In the genomic region with DNA sequence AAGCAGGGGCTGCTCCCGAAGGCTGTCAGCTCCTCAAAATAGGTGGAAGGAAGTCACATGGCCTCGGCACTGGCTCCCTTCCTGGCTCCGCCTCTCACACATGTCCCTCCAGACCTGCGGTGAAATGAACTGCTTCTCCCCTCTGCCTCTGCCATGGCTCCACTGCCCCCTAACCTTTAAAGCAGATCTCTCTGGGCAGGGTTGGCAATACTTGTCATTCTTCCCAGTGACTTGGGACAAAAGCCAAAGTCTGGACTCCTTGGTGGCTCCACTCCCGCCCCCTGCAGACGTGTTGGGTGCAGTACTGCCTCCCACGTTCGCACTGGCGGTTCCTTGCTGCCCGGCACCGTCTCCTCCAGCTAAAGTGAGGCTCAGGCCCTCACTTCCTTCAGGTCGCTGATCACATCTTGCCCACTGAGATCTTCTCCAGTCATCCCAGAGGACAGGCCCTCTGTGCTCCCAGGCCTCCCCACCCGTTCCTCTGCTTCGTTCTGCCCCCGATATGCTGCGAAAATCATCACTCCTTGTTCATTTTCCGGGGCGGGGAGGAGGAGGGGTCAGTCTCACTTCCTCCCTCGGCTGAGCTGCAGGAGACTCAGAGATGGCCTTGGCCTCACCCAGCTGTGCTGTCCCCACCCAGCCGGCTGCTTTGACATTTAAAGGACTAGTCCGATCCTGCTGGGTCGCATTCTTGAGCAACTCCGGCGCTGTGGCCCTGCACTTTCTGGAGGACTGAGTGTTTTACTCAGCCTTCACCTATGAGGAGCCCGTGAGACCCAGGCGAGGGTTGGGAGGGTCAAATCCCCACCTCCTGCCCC, we compare ENCODE assay signal across 8 cellular contexts.
DNase-seq lines count a peak whose midpoint lies in the region; ATAC-seq and TF ChIP-seq lines count a peak whose summit lies in the region.

No MANE protein-coding gene starts in this region.

- peak overlapping the region; percentile 82 to 85 for H4K8ac ChIP-seq in IMR-90 (ENCODE audit: low read depth in 2 of 2, low read length in 2 of 2)

- peak overlapping the region; percentile 4; the same call in 1 of the 2 replicates for H3K23ac ChIP-seq in IMR-90 (ENCODE audit: low read depth, low read length)

- peaks cover 24% of the 10 kb centered on the region for H3K4me1 Mint-ChIP-seq in MCF 10A (ENCODE audit: insufficient read depth, unreplicated experiment)

- ATAC-seq in GM21737 (IDR thresholded peaks at IDR 0.05; ENCODE audit: unreplicated experiment) (peak; percentile 75), IMR-90 (ENCODE audit: low read depth) (peak; percentile 72)

- intact Hi-C loops in IMR-90 (cut with micrococcal nuclease) (loop anchor here (1.0 to 5.0 kb wide), 3 partner anchors 209 to 494 kb away; no protein-coding TSS in a partner anchor), MCF 10A (cut with micrococcal nuclease) (loop anchor here (1.0 to 10.0 kb wide), 2 partner anchors 212 to 476 kb away; partner anchors contain the start of gene RS1)

- CTCF ChIA-PET in IMR-90 (lab: Yijun Ruan, JAX) (interaction anchor here (0.7 kb wide), 1 partner anchor 476 kb away, joined by 3 read pairs; no protein-coding TSS in a partner anchor), MCF 10A (lab: Yijun Ruan, JAX) (interaction anchor here (0.6 to 2.5 kb wide), 9 partner anchors 8 to 491 kb away, joined by 3 to 18 read pairs (median 3); no protein-coding TSS in a partner anchor)

- H2AFZ ChIP-seq in IMR-90 (replicated peaks; ENCODE audit: low read length, poor library complexity) = peak overlapping the region; percentile 79
- peak overlapping the region; percentile 56 for H2AFZ ChIP-seq in smooth muscle cell (ENCODE audit: low read depth)

- peak overlapping the region; percentile 50; the same call in 1 of the 2 replicates for H3K9ac ChIP-seq in IMR-90 (ENCODE audit: low read depth, low read length)
- peak overlapping the region; percentile 32; the same call in 1 of the 2 replicates for H3K9ac ChIP-seq in iPS-20b (ENCODE audit: low read depth, low read length)
- no peak overlapping the region for H3K9ac ChIP-seq in smooth muscle cell (ENCODE audit: low read depth)

- H3K36me3 ChIP-seq in GM06990 (ENCODE audit: control insufficient read depth, insufficient read depth, low read length) = no peaks in the 10 kb centered on the region
- no peaks in the 10 kb centered on the region for H3K36me3 ChIP-seq in IMR-90 (ENCODE audit: control insufficient read depth, insufficient read depth, low read length)
- no peaks in the 10 kb centered on the region for H3K36me3 ChIP-seq in iPS-20b (ENCODE audit: insufficient read depth, low read depth, low read length)
- no peaks in the 10 kb centered on the region for H3K36me3 ChIP-seq in smooth muscle cell (ENCODE audit: low read depth)

- no peaks in the 10 kb centered on the region; the same call in 1 of the 2 replicates for H3K9me1 ChIP-seq in IMR-90 (ENCODE audit: insufficient read depth, low read length)

- DNase-seq in GM06990 (ENCODE audit: extremely low read depth, insufficient read length) = peak; percentile 80
- peak; percentile 23 for DNase-seq in IMR-90
- DNase-seq in T-helper 2 cell = peak in 4 of 5 experiments; percentile 13 to 49 (median 16)
- DNase-seq in MCF 10A (ENCODE audit: unreplicated experiment) = peak; percentile 76
- peak; percentile 34 for DNase-seq in smooth muscle cell (lab: John Stamatoyannopoulos, UW; ENCODE audit: unreplicated experiment)
- DNase-seq in NCI-H446 treated with DMSO at 0.1 percent for 48 hours (lab: John Stamatoyannopoulos, UW) = no peak

- dilution Hi-C loops in IMR-90 (cut with HindIII; ENCODE audit: low sequenced_read_pairs, unreplicated experiment) = no loop called here

- peak overlapping the region; percentile 85 for H3K4me3 Mint-ChIP-seq in MCF 10A (ENCODE audit: unreplicated experiment)

- H3K27ac Mint-ChIP-seq in MCF 10A (ENCODE audit: low read depth, unreplicated experiment) = peak overlapping the region; percentile 97

- H4K91ac ChIP-seq in IMR-90 (ENCODE audit: insufficient read depth, low read depth, low read length) = peak overlapping the region; percentile 35; the same call in 1 of the 2 replicates

- peak overlapping the region; percentile 90 for H4K5ac ChIP-seq in IMR-90 (ENCODE audit: low read depth, low read length)

- H3F3A ChIP-seq in smooth muscle cell (ENCODE audit: low read depth) = no peaks in the 10 kb centered on the region

- no peaks in the 10 kb centered on the region for H3K27me3 ChIP-seq in GM06990 (replicated peaks; ENCODE audit: control insufficient read depth, insufficient read depth, low read length)
- H3K27me3 ChIP-seq in IMR-90 (ENCODE audit: control insufficient read depth, insufficient read depth, low read length) = no peaks in the 10 kb centered on the region; the same call in 1 of the 2 replicates
- peaks cover 6% of the 10 kb centered on the region; the same call in 1 of the 2 replicates for H3K27me3 ChIP-seq in iPS-20b (ENCODE audit: insufficient read depth, low read length)
- no peaks in the 10 kb centered on the region for H3K27me3 ChIP-seq in smooth muscle cell (ENCODE audit: low read depth)

- H2BK15ac ChIP-seq in IMR-90 (ENCODE audit: low read depth, low read length) = peak overlapping the region; percentile 61; the same call in 1 of the 3 replicates

- H3K27ac ChIP-seq in IMR-90 (ENCODE audit: insufficient read depth, low read length) (peak overlapping the region; percentile 67; the same call in 1 of the 2 replicates), iPS-20b (ENCODE audit: low read length) (no peak overlapping the region), smooth muscle cell (ENCODE audit: low read depth) (peak overlapping the region; percentile 42)

- H2BK120ac ChIP-seq in IMR-90 (ENCODE audit: low read depth, low read length) = peak overlapping the region; percentile 27; the same call in 1 of the 2 replicates

- H2AK5ac ChIP-seq in IMR-90 (ENCODE audit: low read depth, low read length) = peak overlapping the region; percentile 13; the same call in 1 of the 2 replicates

- WGBS in IMR-90 (ENCODE audit: extremely low coverage in 2 of 2, insufficient read length in 1 of 2), 2 experiments = 34% methylated on average over 11 of the region's 26 CpGs; no CpG with 5 or more reads in 1 of the 2 experiments
- 38% methylated on average over 26 of the region's 26 CpGs for WGBS in smooth muscle cell (ENCODE audit: low lambda C conversion rate)

- in situ Hi-C loops in IMR-90 (cut with MboI; ENCODE audit: low sequenced_read_pairs) = no loop called here

- no peaks in the 10 kb centered on the region for H3K9me3 ChIP-seq in IMR-90 (ENCODE audit: control insufficient read depth, insufficient read depth, low read length)
- H3K9me3 ChIP-seq in iPS-20b (ENCODE audit: insufficient read depth, low read depth, low read length) = no peaks in the 10 kb centered on the region
- H3K9me3 ChIP-seq in smooth muscle cell (replicated peaks; ENCODE audit: low read depth) = no peaks in the 10 kb centered on the region

- H3K9me3 Mint-ChIP-seq in MCF 10A (ENCODE audit: unreplicated experiment) = peaks cover 8% of the 10 kb centered on the region

- H3K18ac ChIP-seq in IMR-90 (ENCODE audit: low read depth, low read length) = peak overlapping the region; percentile 69; the same call in 1 of the 2 replicates

- peak; percentile 32 for TF ChIP-seq RAD21 in IMR-90 (IDR thresholded peaks at IDR 0.05; ENCODE audit: low read length)

- H4K20me1 ChIP-seq in IMR-90 (ENCODE audit: insufficient read depth, low read length) (no peaks in the 10 kb centered on the region), smooth muscle cell (ENCODE audit: low read depth) (no peaks in the 10 kb centered on the region)

- POLR2A ChIA-PET in IMR-90 (lab: Charles Lee; ENCODE audit: unreplicated experiment) = no interaction called here
- POLR2A ChIA-PET in MCF 10A (lab: Yijun Ruan, JAX) = interaction anchor here (0.7 to 1.6 kb wide), 7 partner anchors 8 to 476 kb away, joined by 3 to 8 read pairs (median 5); partner anchors contain the start of gene CDKL5

- no peak overlapping the region for H3K14ac ChIP-seq in IMR-90 (replicated peaks; ENCODE audit: low read depth, low read length)

- H3K36me3 Mint-ChIP-seq in MCF 10A (ENCODE audit: insufficient read depth, unreplicated experiment) = peaks cover 17% of the 10 kb centered on the region

- no peaks in the 10 kb centered on the region for H3K27me3 Mint-ChIP-seq in MCF 10A (ENCODE audit: insufficient read depth, unreplicated experiment)

- H3K4me3 ChIP-seq in GM06990 (replicated peaks; ENCODE audit: low read depth, low read length) = peak overlapping the region; percentile 47
- peak overlapping the region; percentile 39 for H3K4me3 ChIP-seq in IMR-90 (ENCODE audit: insufficient read depth, low read depth, low read length)
- peak overlapping the region; percentile 62 for H3K4me3 ChIP-seq in iPS-20b (ENCODE audit: low read length)
- peak overlapping the region; percentile 34 for H3K4me3 ChIP-seq in smooth muscle cell

- no peak overlapping the region for H3K56ac ChIP-seq in IMR-90 (ENCODE audit: extremely low read depth, insufficient read depth, low read length)

- TF ChIP-seq CTCF in GM06990 (IDR thresholded peaks at IDR 0.05; ENCODE audit: insufficient read depth, low read length, poor library complexity, severe bottlenecking) = peak; percentile 65
- TF ChIP-seq CTCF in IMR-90 (conservative IDR thresholded peaks at IDR 0.05; ENCODE audit: low read depth, low read length) = peak; percentile 37
- peak; percentile 39 for TF ChIP-seq CTCF in MCF 10A (IDR thresholded peaks at IDR 0.05; ENCODE audit: unreplicated experiment)
- TF ChIP-seq CTCF in smooth muscle cell (IDR thresholded peaks at IDR 0.05; ENCODE audit: borderline replicate concordance, insufficient read depth, poor library complexity, severe bottlenecking) = peak; percentile 42

- no peaks in the 10 kb centered on the region for H3K79me2 ChIP-seq in smooth muscle cell (ENCODE audit: low read depth)

- H3K4me2 ChIP-seq in IMR-90 (ENCODE audit: low read depth, low read length) (peak overlapping the region; percentile 85), smooth muscle cell (peak overlapping the region; percentile 82)

- H2BK5ac ChIP-seq in IMR-90 (ENCODE audit: low read depth, low read length, poor library complexity, severe bottlenecking) = no peak overlapping the region

- peak overlapping the region; percentile 15 for H3K4ac ChIP-seq in IMR-90 (ENCODE audit: low read depth, low read length)

- H2AK9ac ChIP-seq in IMR-90 (replicated peaks; ENCODE audit: low read depth, low read length, poor library complexity) = peak overlapping the region; percentile 11

- H3K4me1 ChIP-seq in IMR-90 (ENCODE audit: control insufficient read depth, insufficient read depth, low read length) (peaks cover 11% of the 10 kb centered on the region; the same call in 1 of the 2 replicates), iPS-20b (ENCODE audit: insufficient read depth, low read length) (no peaks in the 10 kb centered on the region; the same call in 1 of the 2 replicates), smooth muscle cell (ENCODE audit: low read depth) (peaks cover 4% of the 10 kb centered on the region)

- BruUV-seq in IMR-90 (replicated peaks; lab: Mats Ljungman, UMichigan) (no TSS peak), MCF 10A (replicated peaks; lab: Mats Ljungman, UMichigan) (no TSS peak)

- no peaks in the 10 kb centered on the region for H3K79me1 ChIP-seq in IMR-90 (ENCODE audit: low read depth in 1 of 2, low read length in 2 of 2)

- H2BK20ac ChIP-seq in IMR-90 (ENCODE audit: low read depth, low read length) = no peak overlapping the region

- no peak for TF ChIP-seq POLR2A in IMR-90 (IDR thresholded peaks at IDR 0.05; ENCODE audit: low read depth, low read length)

TF ChIP-seq in IMR-90, 13 proteins besides CTCF, POLR2A, EP300 and RAD21 (continues in another document):
- no peak for TF ChIP-seq CHD1 (IDR thresholded peaks at IDR 0.05; ENCODE audit: low read depth, low read length)
